Comparison of ENCODE assay signal across 8 cellular contexts in genomic region chr4:57109847-57110634, GRCh38. TPM values are rescaled to one million over a fixed set of nuclear protein-coding genes. Genes with fewer than 3 reads are reported as not detected.
DNase-seq lines count a peak whose midpoint lies in the region; ATAC-seq and TF ChIP-seq lines count a peak whose summit lies in the region.

IGFBP7 (minus strand) TSS chr4:57110385; CDS start chr4:57110351, 34 bp downstream.

- WGBS in H9 (ENCODE audit: extremely low coverage, insufficient read length, low lambda C conversion rate), result no CpG with 5 or more reads among the region's 101 CpGs

- H4K5ac ChIP-seq in H9 (ENCODE audit: insufficient read length, low read depth, low read length), result no peak within 1 kb of the TSS

- peak within 1 kb of the TSS; percentile 77 to 87 for H3K4me3 Mint-ChIP-seq in H9
- peak within 1 kb of the TSS; percentile 83 for H3K4me3 Mint-ChIP-seq in stimulated activated memory B cell treated with anti-CD40 and anti-IgM and Interleukin-4, amounts not matched to agents 10 μg/mL and 1 μg/mL and 100 μg/mL, for 72 hours

- H3K23me2 ChIP-seq in H9 (ENCODE audit: insufficient read length, low read depth, low read length, poor library complexity, severe bottlenecking), result peaks cover 6% of the 10 kb centered on the region

- no peak within 1 kb of the TSS for H2BK5ac ChIP-seq in H9 (ENCODE audit: insufficient read length, low read length)

- peak; percentile 31 for ATAC-seq in stimulated activated memory B cell treated with anti-CD40 and anti-IgM and Interleukin-4, amounts not matched to agents 10 μg/mL and 1 μg/mL and 100 μg/mL, for 72 hours
- no peak for ATAC-seq in HG03520 (IDR thresholded peaks at IDR 0.05; ENCODE audit: unreplicated experiment)
- ATAC-seq in GM21737 (IDR thresholded peaks at IDR 0.05; ENCODE audit: unreplicated experiment), result no peak

- no peak within 1 kb of the TSS for H2BK20ac ChIP-seq in H9 (ENCODE audit: low read depth, low read length, poor library complexity, severe bottlenecking)

- H2BK120ac ChIP-seq in H9 (ENCODE audit: low read depth, low read length, poor library complexity, severe bottlenecking), result no peak within 1 kb of the TSS

- no peaks in the 10 kb centered on the region for H3K79me1 ChIP-seq in H9 (ENCODE audit: insufficient read depth, low read depth, low read length, poor library complexity, severe bottlenecking)

- peaks cover 83% of the 10 kb centered on the region for H3K27me3 Mint-ChIP-seq in H9 (ENCODE audit: low read depth)
- peaks cover 88% of the 10 kb centered on the region for H3K27me3 Mint-ChIP-seq in stimulated activated memory B cell treated with anti-CD40 and anti-IgM and Interleukin-4, amounts not matched to agents 10 μg/mL and 1 μg/mL and 100 μg/mL, for 72 hours

- no peak within 1 kb of the TSS for H2BK12ac ChIP-seq in H9 (ENCODE audit: insufficient read length, low read depth, low read length)

- H3K36me3 Mint-ChIP-seq in H9 (ENCODE audit: insufficient read depth in 1 of 3, low read depth in 3 of 3), result no peaks in the 10 kb centered on the region; a peak in 1 of 7 replicates
- no peaks in the 10 kb centered on the region for H3K36me3 Mint-ChIP-seq in stimulated activated memory B cell treated with anti-CD40 and anti-IgM and Interleukin-4, amounts not matched to agents 10 μg/mL and 1 μg/mL and 100 μg/mL, for 72 hours

- no peak within 1 kb of the TSS for H3K23ac ChIP-seq in H9 (ENCODE audit: insufficient read length, low read depth, low read length)

- H3K9me3 Mint-ChIP-seq in H9, result no peaks in the 10 kb centered on the region; a peak in 1 of 5 replicates
- H3K9me3 Mint-ChIP-seq in stimulated activated memory B cell treated with anti-CD40 and anti-IgM and Interleukin-4, amounts not matched to agents 10 μg/mL and 1 μg/mL and 100 μg/mL, for 72 hours, result no peaks in the 10 kb centered on the region

- no peak within 1 kb of the TSS for H3K9ac ChIP-seq in H9 (ENCODE audit: extremely low read depth, insufficient read length, low read length)

- H3K27ac ChIP-seq in H9 (ENCODE audit: insufficient read length, low read depth, low read length), result no peak within 1 kb of the TSS
- peak within 1 kb of the TSS; percentile 84 for H3K27ac ChIP-seq in layer of hippocampus (ENCODE audit: low read depth, low read length)

- H4K20me1 ChIP-seq in H9 (ENCODE audit: control insufficient read depth, insufficient read depth, insufficient read length), result no peaks in the 10 kb centered on the region

- peak within 1 kb of the TSS; percentile 50 for H3K14ac ChIP-seq in H9 (ENCODE audit: insufficient read depth, low read length)

- no peak for TF ChIP-seq CTCF in H9 (conservative IDR thresholded peaks at IDR 0.05)

- peaks cover 16 to 22% of the 10 kb centered on the region in 2 experiments for H3K4me1 Mint-ChIP-seq in H9
- H3K4me1 Mint-ChIP-seq in stimulated activated memory B cell treated with anti-CD40 and anti-IgM and Interleukin-4, amounts not matched to agents 10 μg/mL and 1 μg/mL and 100 μg/mL, for 72 hours, result peaks cover 22% of the 10 kb centered on the region

- H3K56ac ChIP-seq in H9 (ENCODE audit: insufficient read length, low read depth, low read length), result no peak within 1 kb of the TSS

- 0 out of 7 replicates have a peak within 1 kb of the TSS, but pooled peaks of 1 of the 3 experiments have one; percentile 49 for H3K27ac Mint-ChIP-seq in H9
- H3K27ac Mint-ChIP-seq in stimulated activated memory B cell treated with anti-CD40 and anti-IgM and Interleukin-4, amounts not matched to agents 10 μg/mL and 1 μg/mL and 100 μg/mL, for 72 hours, result peak within 1 kb of the TSS; percentile 39

- no peak within 1 kb of the TSS for H4K8ac ChIP-seq in H9 (replicated peaks; ENCODE audit: insufficient read length, low read depth, low read length)

- H3K79me2 ChIP-seq in H9 (ENCODE audit: insufficient read depth, low read length), result no peaks in the 10 kb centered on the region

- H4K91ac ChIP-seq in H9 (ENCODE audit: insufficient read length, low read depth, low read length), result no peak within 1 kb of the TSS

- H2AFZ ChIP-seq in H9 (ENCODE audit: low read length), result peak within 1 kb of the TSS; percentile 87

- no peak within 1 kb of the TSS for H3K18ac ChIP-seq in H9 (ENCODE audit: insufficient read length, low read depth, low read length)

- no peak within 1 kb of the TSS for H2AK5ac ChIP-seq in H9 (ENCODE audit: insufficient read length, low read length)

- H3K4ac ChIP-seq in H9 (ENCODE audit: low read depth, low read length), result no peak within 1 kb of the TSS

- no peaks in the 10 kb centered on the region for H3K9me3 ChIP-seq in H9 (ENCODE audit: control insufficient read depth, low read depth, low read length)

- no peak within 1 kb of the TSS for H3T11ph ChIP-seq in H9 (ENCODE audit: low read length)

- DNase-seq in GDM1 (lab: John Stamatoyannopoulos, UW) (peak; percentile 79), H9 (no peak), OCI-M1 (lab: John Stamatoyannopoulos, UW) (peak; percentile 75), dedifferentiated amniotic fluid mesenchymal stem cell (ENCODE audit: extremely low spot score) (peak; percentile 38)

- peaks cover 11% of the 10 kb centered on the region; the same call in 1 of the 2 replicates for H3K27me3 ChIP-seq in H9 (ENCODE audit: insufficient read depth, low read length)
- no peaks in the 10 kb centered on the region for H3K27me3 ChIP-seq in layer of hippocampus (ENCODE audit: control insufficient read depth, insufficient read depth, low read length)

- peak within 1 kb of the TSS; percentile 70 for H3K4me2 ChIP-seq in H9 (ENCODE audit: insufficient read depth, insufficient read length, low read length)

- H3K4me1 ChIP-seq in H9 (ENCODE audit: insufficient read depth, low read length), result no peaks in the 10 kb centered on the region; the same call in 1 of the 2 replicates

- no peak within 1 kb of the TSS for H2BK15ac ChIP-seq in H9 (ENCODE audit: low read depth, low read length)

RNA-seq across cellular contexts. Expression of gene IGFBP7, which starts in this region (rescaled TPM):
- 0.37 and 0.42 TPM in 2 replicates for total RNA-seq in H9 (2021)
